In the genomic region with DNA sequence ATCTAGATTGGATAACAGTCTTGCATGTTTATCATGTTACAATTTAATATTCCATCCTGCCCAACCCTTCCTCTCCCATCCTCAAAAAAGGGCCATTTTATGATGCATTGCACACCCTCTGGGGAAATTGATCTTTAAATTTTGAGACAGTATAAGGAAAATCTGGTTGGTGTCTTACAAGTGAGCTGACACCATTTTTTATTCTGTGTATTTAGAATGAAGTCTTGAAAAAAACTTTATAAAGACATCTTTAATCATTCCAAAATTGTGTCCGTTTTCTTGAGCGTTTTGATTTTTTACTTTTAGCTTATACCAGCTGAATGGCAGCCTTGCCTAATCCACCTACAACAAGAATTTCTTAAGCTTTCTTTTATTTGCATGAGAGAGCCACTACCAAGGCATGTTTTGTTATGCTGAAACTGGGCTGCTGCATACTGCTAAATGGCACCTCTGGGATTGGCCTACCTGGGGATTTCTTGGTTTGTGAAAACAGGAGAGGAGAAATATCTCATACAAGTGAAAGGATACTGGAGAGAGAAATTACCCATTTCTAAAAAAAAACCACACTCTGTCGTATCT, we compare ENCODE assay signal across 8 cellular contexts. TPM values are rescaled to one million over a fixed set of nuclear protein-coding genes. Genes with fewer than 3 reads are reported as not detected.
DNase-seq lines count a peak whose midpoint lies in the region; ATAC-seq and TF ChIP-seq lines count a peak whose summit lies in the region.

No MANE protein-coding gene starts in this region.

- H3K27me3 ChIP-seq in ACC112 (ENCODE audit: insufficient read depth, low read length): no peaks in the 10 kb centered on the region
- H3K27me3 ChIP-seq in adipocyte (replicated peaks; ENCODE audit: control insufficient read depth, insufficient read depth, low read length): no peaks in the 10 kb centered on the region
- no peaks in the 10 kb centered on the region for H3K27me3 ChIP-seq in layer of hippocampus (ENCODE audit: control insufficient read depth, insufficient read depth, low read length)

- H3K79me2 ChIP-seq in ACC112 (ENCODE audit: control insufficient read depth, insufficient read depth, low read length, unreplicated experiment): peaks cover 38% of the 10 kb centered on the region

- H3K4me3 ChIP-seq in ACC112 (ENCODE audit: low read depth, low read length): peak overlapping the region; percentile 93
- H3K4me3 ChIP-seq in HEK293 (ENCODE audit: low read depth, low read length): peak overlapping the region; percentile 70
- peak overlapping the region; percentile 94 for H3K4me3 ChIP-seq in adipocyte (ENCODE audit: low read length)
- H3K4me3 ChIP-seq in urinary bladder (ENCODE audit: low read depth, low read length): peak overlapping the region; percentile 81

- H2AFZ ChIP-seq in ACC112 (ENCODE audit: low read length, unreplicated experiment): no peak overlapping the region

- H3K36me3 ChIP-seq in ACC112 (ENCODE audit: insufficient read depth, low read length) (peaks cover 38% of the 10 kb centered on the region), HEK293 (ENCODE audit: control insufficient read depth in 2 of 2, insufficient read depth in 1 of 2, low read length in 2 of 2) (peaks cover 0 to 27% of the 10 kb centered on the region in 2 experiments; a peak in 1 of 3 replicates), adipocyte (ENCODE audit: control insufficient read depth, insufficient read depth, low read length, severe bottlenecking) (peaks cover 32% of the 10 kb centered on the region), urinary bladder (ENCODE audit: insufficient read depth) (no peaks in the 10 kb centered on the region)

- ATAC-seq in GM18873 (IDR thresholded peaks at IDR 0.05; ENCODE audit: low FRiP score, unreplicated experiment) (no peak), GM19324 (IDR thresholded peaks at IDR 0.05; ENCODE audit: low FRiP score, unreplicated experiment) (no peak)

- POLR2A ChIA-PET in HEK293 (lab: Yijun Ruan, JAX): interaction anchor here (0.5 to 4.5 kb wide), 9 partner anchors 10 to 133 kb away, joined by 3 to 23 read pairs (median 4); a partner anchor contains a TSS

- peaks cover 21% of the 10 kb centered on the region for H3K4me1 ChIP-seq in ACC112 (ENCODE audit: control insufficient read depth, insufficient read depth, low read length, unreplicated experiment)
- peaks cover 23% of the 10 kb centered on the region for H3K4me1 ChIP-seq in HEK293 (ENCODE audit: control insufficient read depth, insufficient read depth, low read length)
- H3K4me1 ChIP-seq in adipocyte (ENCODE audit: control insufficient read depth, insufficient read depth, low read length): peaks cover 26% of the 10 kb centered on the region
- peaks cover 1% of the 10 kb centered on the region for H3K4me1 ChIP-seq in urinary bladder (ENCODE audit: insufficient read depth)

- H3K9me3 ChIP-seq in HEK293 (ENCODE audit: control insufficient read depth, insufficient read depth, low read depth, low read length) (no peaks in the 10 kb centered on the region), adipocyte (ENCODE audit: control insufficient read depth, low read length) (no peaks in the 10 kb centered on the region)

- H3K27ac ChIP-seq in ACC112 (ENCODE audit: low read depth, low read length) (peak overlapping the region; percentile 99), HEK293 (ENCODE audit: extremely low read depth, low read depth, low read length) (peak overlapping the region; percentile 95), layer of hippocampus (ENCODE audit: low read depth, low read length) (peak overlapping the region; percentile 8), urinary bladder (ENCODE audit: low read depth) (peak overlapping the region; percentile 32)

- CTCF ChIA-PET in HEK293 (lab: Yijun Ruan, JAX): interaction anchor here (0.8 to 7.7 kb wide), 5 partner anchors 56 to 97 kb away, joined by 3 to 73 read pairs (median 3); no protein-coding TSS in a partner anchor

- DNase-seq in adipocyte (ENCODE audit: low read depth): no peak
- no peak for DNase-seq in COR-L47 (lab: John Stamatoyannopoulos, UW)

- WGBS in urinary bladder: 20% methylated on average over 3 of the region's 3 CpGs

- no peak for TF ChIP-seq CTCF in HEK293 (tag by site-specific recombination; IDR thresholded peaks at IDR 0.05)

- peak overlapping the region; percentile 100 for H3K9ac ChIP-seq in adipocyte (ENCODE audit: low read length)

TF ChIP-seq in HEK293, 187 proteins besides CTCF, POLR2A, EP300 and RAD21:
- TF ChIP-seq PRDM1 (tag by site-specific recombination; IDR thresholded peaks at IDR 0.05) (peak; percentile 44; the same call in 1 of the 2 replicates), SETDB1 (IDR thresholded peaks at IDR 0.05; ENCODE audit: insufficient read length, low read length) (no peak)
- TF ChIP-seq, protein P1, sequence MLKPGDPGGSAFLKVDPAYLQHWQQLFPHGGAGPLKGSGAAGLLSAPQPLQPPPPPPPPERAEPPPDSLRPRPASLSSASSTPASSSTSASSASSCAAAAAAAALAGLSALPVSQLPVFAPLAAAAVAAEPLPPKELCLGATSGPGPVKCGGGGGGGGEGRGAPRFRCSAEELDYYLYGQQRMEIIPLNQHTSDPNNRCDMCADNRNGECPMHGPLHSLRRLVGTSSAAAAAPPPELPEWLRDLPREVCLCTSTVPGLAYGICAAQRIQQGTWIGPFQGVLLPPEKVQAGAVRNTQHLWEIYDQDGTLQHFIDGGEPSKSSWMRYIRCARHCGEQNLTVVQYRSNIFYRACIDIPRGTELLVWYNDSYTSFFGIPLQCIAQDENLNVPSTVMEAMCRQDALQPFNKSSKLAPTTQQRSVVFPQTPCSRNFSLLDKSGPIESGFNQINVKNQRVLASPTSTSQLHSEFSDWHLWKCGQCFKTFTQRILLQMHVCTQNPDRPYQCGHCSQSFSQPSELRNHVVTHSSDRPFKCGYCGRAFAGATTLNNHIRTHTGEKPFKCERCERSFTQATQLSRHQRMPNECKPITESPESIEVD (tag by site-specific recombination; IDR thresholded peaks at IDR 0.05): peak; percentile 6; the same call in 1 of the 2 replicates

RNA-seq across cellular contexts. Expression of a gene that starts 52.3 kb away (rescaled TPM):
- total RNA-seq in urinary bladder: 15.9 TPM
- 8.4 TPM for polyA plus RNA-seq in urinary bladder

RNA-seq across cellular contexts. Expression of a gene that starts 52.5 kb away (rescaled TPM):
- 61.8 TPM for total RNA-seq in urinary bladder
- polyA plus RNA-seq in urinary bladder: 13.2 TPM

Comparison
In these comparisons a context has a peak if more than half of its experiments do, and no peak if none do; other contexts are left out.
1. H3K27ac ChIP-seq: peak in every context shown above with its lines; median percentile 99 in ACC112; 95 in HEK293; 32 in urinary bladder; 8 in layer of hippocampus.